Comparison of ENCODE assay signal across 8 cellular contexts in the genomic region with DNA sequence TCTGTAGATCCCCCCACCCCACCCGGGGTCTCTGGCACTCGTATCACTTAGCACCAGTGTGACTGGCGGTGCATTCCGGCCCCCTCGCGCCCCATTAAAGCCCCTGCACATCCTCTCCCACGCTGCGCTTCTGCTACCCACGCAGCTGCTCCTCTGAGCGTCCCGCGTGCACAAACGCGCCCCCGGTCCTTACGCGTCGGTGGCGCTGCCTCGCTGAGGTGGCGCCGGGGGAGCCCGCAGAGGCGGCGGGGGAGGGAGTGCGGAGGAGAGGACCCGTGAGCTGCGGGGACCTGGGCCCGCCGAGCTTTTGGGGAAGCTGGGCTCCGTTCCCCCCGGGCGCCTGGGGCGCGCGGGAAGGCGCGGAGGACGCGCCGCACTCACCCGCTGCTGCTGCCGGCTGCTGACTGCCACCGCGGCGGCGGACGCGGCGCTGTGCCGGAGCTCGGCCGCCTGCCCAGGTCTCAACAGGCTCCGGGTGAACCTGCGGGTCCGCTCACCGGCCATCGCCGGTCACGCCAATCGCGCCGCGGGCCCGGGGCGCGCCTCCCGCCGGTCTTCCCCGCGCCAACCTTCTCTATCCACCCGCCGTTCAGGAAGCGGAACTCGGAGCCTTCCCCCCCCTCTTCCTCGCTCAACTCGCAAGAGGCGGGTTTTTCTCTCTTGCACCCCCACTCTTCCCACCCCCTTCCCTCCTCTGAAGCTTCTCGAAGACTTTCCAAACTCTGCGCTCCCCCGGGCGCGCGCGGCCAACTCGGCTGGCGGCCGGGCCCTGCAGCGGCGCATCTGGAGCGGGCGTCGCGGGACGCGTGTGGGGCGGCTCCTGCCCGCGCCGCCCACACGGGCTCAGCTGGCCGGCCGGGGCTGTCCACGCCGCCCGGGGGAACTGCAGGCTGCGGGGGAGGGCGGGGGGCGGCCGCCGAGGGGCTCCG. TPM values are rescaled to one million over a fixed set of nuclear protein-coding genes. Genes with fewer than 3 reads are reported as not detected.
A peak's percentile ranks its signal among the peaks of the same experiment; 100 is the strongest.
DNase-seq lines count a peak whose midpoint lies in the region; ATAC-seq and TF ChIP-seq lines count a peak whose summit lies in the region.

A gene (minus strand): TSS at position 598 of the 929 bp plus-strand sequence. CDS start 94 bp downstream, at position 504.

- CTCF ChIA-PET in activated CD4-positive, alpha-beta T cell treated with anti-CD3 and anti-CD28 coated beads, Interleukin-2, amount 10 ng/mL, durations not matched to agents 7 days and 5 days (lab: Charles Lee): interaction anchor here (1.6 to 2.4 kb wide), 4 partner anchors 11 to 115 kb away, joined by 6 to 8 read pairs (median 6); no protein-coding TSS in a partner anchor

- H3K36me3 Mint-ChIP-seq in activated CD4-positive, alpha-beta T cell treated with anti-CD3 and anti-CD28 coated beads, Interleukin-2, amount 10 ng/mL, durations not matched to agents 7 days and 5 days (ENCODE audit: low read depth): peaks cover 51% of the 10 kb centered on the region

- H3K4me3 ChIP-seq in GM06990 (replicated peaks; ENCODE audit: low read depth, low read length): peak within 1 kb of the TSS; percentile 82

- POLR2A ChIA-PET in activated CD4-positive, alpha-beta T cell treated with anti-CD3 and anti-CD28 coated beads, Interleukin-2, amount 10 ng/mL, durations not matched to agents 7 days and 5 days (lab: Charles Lee): interaction anchor here (1.8 kb wide), 1 partner anchor 10 kb away, joined by 8 read pairs; no protein-coding TSS in a partner anchor

- peaks cover 48% of the 10 kb centered on the region for H3K4me1 Mint-ChIP-seq in activated CD4-positive, alpha-beta T cell treated with anti-CD3 and anti-CD28 coated beads, Interleukin-2, amount 10 ng/mL, durations not matched to agents 7 days and 5 days

- TF ChIP-seq CTCF in GM06990 (IDR thresholded peaks at IDR 0.05; ENCODE audit: insufficient read depth, low read length, poor library complexity, severe bottlenecking): no peak

- peak; percentile 80 for DNase-seq in GM06990 (ENCODE audit: extremely low read depth, insufficient read length)
- DNase-seq in Kasumi-1 (lab: John Stamatoyannopoulos, UW): peak; percentile 6 to 10
- DNase-seq in activated CD4-positive, alpha-beta T cell treated with anti-CD3 and anti-CD28 coated beads, Interleukin-2, amount 10 ng/mL, durations not matched to agents 7 days and 5 days: peak; percentile 53
- DNase-seq in ecto neural progenitor cell (ENCODE audit: low spot score): peak; percentile 71
- DNase-seq in medulla oblongata (ENCODE audit: extremely low spot score): peak; percentile 62
- peak; percentile 24 for DNase-seq in stimulated activated CD8-positive, alpha-beta memory T cell treated with anti-CD3 and anti-CD28 coated beads, Interleukin-15, amount 100 ng/mL, for 1 hour (ENCODE audit: low read depth)
- DNase-seq in NCI-H1092 (lab: John Stamatoyannopoulos, UW): no peak

- no peaks in the 10 kb centered on the region for H3K36me3 ChIP-seq in GM06990 (ENCODE audit: control insufficient read depth, insufficient read depth, low read length)

- no peaks in the 10 kb centered on the region for H3K9me3 Mint-ChIP-seq in activated CD4-positive, alpha-beta T cell treated with anti-CD3 and anti-CD28 coated beads, Interleukin-2, amount 10 ng/mL, durations not matched to agents 7 days and 5 days

- ATAC-seq in GM21529 (IDR thresholded peaks at IDR 0.05; ENCODE audit: unreplicated experiment): peak; percentile 21

- H3K4me3 Mint-ChIP-seq in activated CD4-positive, alpha-beta T cell treated with anti-CD3 and anti-CD28 coated beads, Interleukin-2, amount 10 ng/mL, durations not matched to agents 7 days and 5 days: peak within 1 kb of the TSS; percentile 98

- H3K27me3 Mint-ChIP-seq in activated CD4-positive, alpha-beta T cell treated with anti-CD3 and anti-CD28 coated beads, Interleukin-2, amount 10 ng/mL, durations not matched to agents 7 days and 5 days: peaks cover 26% of the 10 kb centered on the region

- H3K27me3 ChIP-seq in GM06990 (replicated peaks; ENCODE audit: control insufficient read depth, insufficient read depth, low read length): no peaks in the 10 kb centered on the region

- H3K27ac Mint-ChIP-seq in activated CD4-positive, alpha-beta T cell treated with anti-CD3 and anti-CD28 coated beads, Interleukin-2, amount 10 ng/mL, durations not matched to agents 7 days and 5 days: peak within 1 kb of the TSS; percentile 99

RNA-seq across cellular contexts. Expression of the gene that starts here (rescaled TPM):
- 100 to 1,000 TPM; 269 to 281 TPM for total RNA-seq in activated CD4-positive, alpha-beta T cell treated with anti-CD3 and anti-CD28 coated beads, Interleukin-2, amount 10 ng/mL, durations not matched to agents 7 days and 5 days
